In genomic region chr10:35349389-35349915, GRCh38 we compare ENCODE assay signal across 1 cellular context.
TF ChIP-seq lines count a peak whose summit lies in the region.

No MANE protein-coding gene starts in this region.

TF ChIP-seq in HepG2, 621 proteins besides CTCF, POLR2A, EP300 and RAD21 (continued from another document):
- TF ChIP-seq BCL3 (CRISPR knock-in tag; IDR thresholded peaks at IDR 0.05), result 0 out of 2 replicates have a peak, but pooled peaks have one; percentile 22
- no peak for TF ChIP-seq CREBL2 (CRISPR knock-in tag; IDR thresholded peaks at IDR 0.05; ENCODE audit: borderline replicate concordance)
- no peak for TF ChIP-seq ZSCAN22 (CRISPR knock-in tag; IDR thresholded peaks at IDR 0.05)
- TF ChIP-seq ZBTB8A (CRISPR knock-in tag; IDR thresholded peaks at IDR 0.05; ENCODE audit: borderline replicate concordance, low read depth), result no peak
- TF ChIP-seq MYNN (CRISPR knock-in tag; IDR thresholded peaks at IDR 0.05; ENCODE audit: low read depth), result no peak
- TF ChIP-seq ZNF224 (CRISPR knock-in tag; IDR thresholded peaks at IDR 0.05), result no peak
- no peak for TF ChIP-seq RFX5 (IDR thresholded peaks at IDR 0.05; ENCODE audit: low read depth, low read length)
- no peak for TF ChIP-seq IRX3 (CRISPR knock-in tag; IDR thresholded peaks at IDR 0.05; ENCODE audit: borderline replicate concordance, low read depth)
- TF ChIP-seq ZBED4 (CRISPR knock-in tag; IDR thresholded peaks at IDR 0.05; ENCODE audit: borderline replicate concordance), result no peak
- no peak for TF ChIP-seq ZNF652 (CRISPR knock-in tag; IDR thresholded peaks at IDR 0.05; ENCODE audit: borderline replicate concordance, low read depth)
- TF ChIP-seq KDM1A (CRISPR knock-in tag; IDR thresholded peaks at IDR 0.05), result no peak
- TF ChIP-seq MXI1 (IDR thresholded peaks at IDR 0.05; ENCODE audit: borderline replicate concordance, low read depth, low read length), result no peak
- peak; percentile 92 for TF ChIP-seq ZBTB33 (CRISPR knock-in tag; IDR thresholded peaks at IDR 0.05)
- TF ChIP-seq LBX2 (CRISPR knock-in tag; IDR thresholded peaks at IDR 0.05; ENCODE audit: borderline replicate concordance), result no peak
- peak; percentile 23; the same call in 1 of the 2 replicates for TF ChIP-seq SAP130 (CRISPR knock-in tag; IDR thresholded peaks at IDR 0.05; ENCODE audit: low read depth)
- no peak for TF ChIP-seq ZNF564 (CRISPR knock-in tag; IDR thresholded peaks at IDR 0.05)
- no peak for TF ChIP-seq MAZ (IDR thresholded peaks at IDR 0.05; ENCODE audit: borderline replicate concordance, low read depth, low read length)
- no peak for TF ChIP-seq MAZ (CRISPR knock-in tag; IDR thresholded peaks at IDR 0.05; ENCODE audit: low read depth)
- TF ChIP-seq SOX13 (IDR thresholded peaks at IDR 0.05), result no peak
- peak in 1 of 2 experiments; percentile 40; a peak in 1 of 4 replicates for TF ChIP-seq SOX13 (CRISPR knock-in tag; conservative IDR thresholded peaks at IDR 0.05 in 1 of 2, IDR thresholded peaks at IDR 0.05 in 1 of 2)
- TF ChIP-seq SP140L (CRISPR knock-in tag; IDR thresholded peaks at IDR 0.05; ENCODE audit: borderline replicate concordance), result no peak
- TF ChIP-seq GMEB1 (CRISPR knock-in tag; IDR thresholded peaks at IDR 0.05; ENCODE audit: borderline replicate concordance), result no peak
- TF ChIP-seq JARID2 (CRISPR knock-in tag; IDR thresholded peaks at IDR 0.05; ENCODE audit: insufficient replicate concordance), result no peak
- TF ChIP-seq FOXA3 (CRISPR knock-in tag; IDR thresholded peaks at IDR 0.05), result peak; percentile 64; the same call in 1 of the 2 replicates
- no peak for TF ChIP-seq ZEB1 (IDR thresholded peaks at IDR 0.05; ENCODE audit: insufficient replicate concordance, low read depth)
- no peak for TF ChIP-seq FOXA1 (IDR thresholded peaks at IDR 0.05)
- peak; percentile 59 for TF ChIP-seq FOXA1 (CRISPR knock-in tag; IDR thresholded peaks at IDR 0.05)
- 0 out of 2 replicates have a peak, but pooled peaks have one; percentile 41 for TF ChIP-seq ARID5B (CRISPR knock-in tag; IDR thresholded peaks at IDR 0.05)
